In the genomic region with DNA sequence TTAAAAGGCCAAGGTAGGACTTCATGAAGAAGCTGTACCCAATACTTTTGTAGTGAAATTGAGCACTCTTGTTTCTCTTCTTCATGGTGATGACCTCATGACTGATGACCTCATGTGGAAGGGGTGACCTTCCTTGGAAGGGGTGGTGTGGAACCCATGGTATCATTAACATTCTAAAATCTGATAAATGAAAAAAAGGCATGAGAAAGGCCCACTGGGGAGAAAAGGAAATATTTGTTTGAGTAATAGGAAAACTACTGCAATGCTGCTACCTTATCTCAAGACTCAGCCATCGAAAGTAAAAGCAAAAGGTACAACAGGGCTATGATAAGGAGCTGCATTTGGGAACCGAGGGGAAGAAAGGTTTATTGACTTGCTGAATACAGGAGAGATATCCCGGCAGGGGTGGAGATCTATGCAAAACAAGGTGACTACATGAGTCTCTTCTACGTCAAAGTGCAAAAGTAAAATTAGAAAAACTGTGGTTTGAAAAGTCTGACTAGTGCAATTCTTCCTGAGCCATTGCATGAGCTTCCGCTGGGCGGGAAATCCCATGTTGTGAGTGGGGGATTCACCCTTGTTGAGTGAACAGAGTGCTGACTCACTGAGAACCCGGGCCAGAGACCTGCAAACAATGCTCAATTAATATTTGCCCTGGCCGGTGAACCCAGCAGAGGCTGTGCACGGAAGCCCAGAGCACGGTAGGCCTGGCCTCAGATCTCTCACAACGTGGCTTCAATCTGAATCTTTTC, we compare ENCODE assay signal across 8 cellular contexts.
DNase-seq lines count a peak whose midpoint lies in the region; ATAC-seq, FAIRE-seq and TF ChIP-seq lines count a peak whose summit lies in the region.

No MANE protein-coding gene starts in this region.

- H3K9me3 Mint-ChIP-seq in activated naive CD4-positive, alpha-beta T cell treated with anti-CD3 and anti-CD28 coated beads, Interleukin-2, amount 50 U/mL, for 72 hours: no peaks in the 10 kb centered on the region

- TF ChIP-seq POLR2A in erythroblast (IDR thresholded peaks at IDR 0.05; ENCODE audit: low read length): no peak

- peak overlapping the region; percentile 10 to 76 for H3K27ac Mint-ChIP-seq in activated naive CD4-positive, alpha-beta T cell treated with anti-CD3 and anti-CD28 coated beads, Interleukin-2, amount 50 U/mL, for 72 hours

- DNase-seq in RCC 7860 (ENCODE audit: low spot score) (peak; percentile 83), erythroblast (lab: John Stamatoyannopoulos, UW) (no peak), AG08396 (ENCODE audit: low spot score) (no peak)
- peak; percentile 57 to 79 for DNase-seq in activated naive CD4-positive, alpha-beta T cell treated with anti-CD3 and anti-CD28 coated beads, Interleukin-2, amount 50 U/mL, for 72 hours (ENCODE audit: low spot score in 2 of 2)
- peak; percentile 55 to 68 for DNase-seq in stimulated activated CD4-positive, alpha-beta T cell treated with anti-CD3 and anti-CD28 coated beads, Interleukin-2, amount 100 ng/mL, for 48 hours

- H3K36me3 Mint-ChIP-seq in activated naive CD4-positive, alpha-beta T cell treated with anti-CD3 and anti-CD28 coated beads, Interleukin-2, amount 50 U/mL, for 72 hours: peaks cover 0 to 8% of the 10 kb centered on the region in 2 donors

- FAIRE-seq in RCC 7860 (lab: Jason Lieb, UNC) (peak; percentile 79), islet of Langerhans (lab: Jason Lieb, UNC) (peak; percentile 83)

- ATAC-seq in GM18870 (IDR thresholded peaks at IDR 0.05; ENCODE audit: unreplicated experiment) (peak; percentile 92), HG02973 (IDR thresholded peaks at IDR 0.05; ENCODE audit: unreplicated experiment) (peak; percentile 94)
- peak; percentile 95 to 96 for ATAC-seq in activated naive CD4-positive, alpha-beta T cell treated with anti-CD3 and anti-CD28 coated beads, Interleukin-2, amount 50 U/mL, for 72 hours

Comparison
In these comparisons a context has a peak if more than half of its experiments do, and no peak if none do; other contexts are left out.
1. DNase-seq: peak in RCC 7860 (single experiment), activated naive CD4-positive, alpha-beta T cell treated with anti-CD3 and anti-CD28 coated beads, Interleukin-2, amount 50 U/mL, for 72 hours (2 of 2) and stimulated activated CD4-positive, alpha-beta T cell treated with anti-CD3 and anti-CD28 coated beads, Interleukin-2, amount 100 ng/mL, for 48 hours (2 of 2); none in erythroblast (0 of 2) and AG08396 (single experiment).
2. Peak in every context shown above with its lines, with median percentiles within 50 percentile points of each other: ATAC-seq.